In the genomic region with DNA sequence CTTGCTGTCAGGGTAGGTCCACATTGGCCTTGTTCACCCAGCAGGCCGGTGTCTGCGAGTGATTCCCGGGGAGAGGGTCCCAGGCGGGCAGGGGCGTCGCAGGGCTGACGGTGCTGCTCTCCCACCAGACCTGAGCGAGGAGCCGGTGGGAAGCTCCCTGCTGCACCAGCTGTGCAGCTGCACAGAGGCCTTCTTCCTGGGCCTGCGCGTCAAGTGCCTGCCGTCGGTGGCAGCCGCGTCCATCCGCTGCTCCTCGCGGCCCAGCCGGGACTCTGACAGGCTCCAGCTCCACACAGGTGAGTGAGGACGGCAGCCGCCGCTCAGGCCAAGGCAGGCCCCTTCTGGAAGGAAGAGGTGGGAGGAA, we compare ENCODE assay signal across 15 cellular contexts. TPM values are rescaled to one million over a fixed set of nuclear protein-coding genes. Genes with fewer than 3 reads are reported as not detected.
DNase-seq lines count a peak whose midpoint lies in the region; ATAC-seq and TF ChIP-seq lines count a peak whose summit lies in the region.
"Had no signal": no experiment of that assay in that cellular context is flagged by ENCODE, and none has a peak within 500 bp of the region (broad histone marks: within the 10 kb centered on the region; RNA-seq: fewer than 3 reads in every experiment).

No MANE protein-coding gene starts in this region.

- H3K9me2 ChIP-seq in GM23338 (ENCODE audit: insufficient read depth): no peaks in the 10 kb centered on the region

- H3F3A ChIP-seq in GM23338 (replicated peaks; ENCODE audit: low read depth): no peaks in the 10 kb centered on the region

- no peaks in the 10 kb centered on the region; the same call in 1 of the 2 replicates for H4K20me1 ChIP-seq in GM23338 (replicated peaks; ENCODE audit: insufficient read depth)

- H3K27ac Mint-ChIP-seq in CD4-positive, CD25-positive, alpha-beta regulatory T cell: no peak overlapping the region
- no peak overlapping the region for H3K27ac Mint-ChIP-seq in GM23338

- no peaks in the 10 kb centered on the region for H3K9me3 ChIP-seq in CD4-positive, CD25-positive, alpha-beta regulatory T cell (ENCODE audit: control insufficient read depth in 2 of 2, low read length in 2 of 2)
- H3K9me3 ChIP-seq: BE2C had no signal

- no peak overlapping the region for H3K4me3 ChIP-seq in CD4-positive, CD25-positive, alpha-beta regulatory T cell (ENCODE audit: low read depth, low read length)
- H3K4me3 ChIP-seq in GM23338 (no peak overlapping the region), coronary artery (no peak overlapping the region)

- TF ChIP-seq CTCF in GM23338 (conservative IDR thresholded peaks at IDR 0.05; ENCODE audit: low read depth in 2 of 2) (no peak), coronary artery (IDR thresholded peaks at IDR 0.05) (no peak)

- ATAC-seq in CD4-positive, CD25-positive, alpha-beta regulatory T cell (ENCODE audit: low read depth in 2 of 2): no peak
- ATAC-seq in GM23338 (peak; percentile 14; the same call in 2 of the 3 replicates), HG03159 (IDR thresholded peaks at IDR 0.05; ENCODE audit: unreplicated experiment) (no peak), sciatic nerve (no peak)

- no peak for DNase-seq in CD4-positive, CD25-positive, alpha-beta regulatory T cell
- no peak for DNase-seq in GM23338 (ENCODE audit: low spot score)
- no peak for DNase-seq in coronary artery (ENCODE audit: low spot score)
- peak in 1 of 49 donors; percentile 34 for DNase-seq in substantia nigra (lab: John Stamatoyannopoulos, UW)
- DNase-seq in NCI-H526 treated with DMSO at 0.1 percent for 48 hours (lab: John Stamatoyannopoulos, UW): no peak
- DNase-seq in sciatic nerve (ENCODE audit: low spot score): no peak
- DNase-seq: BE2C, H9, NCI-H1048, NCI-H146, NCI-H2081 treated with DMSO at 0.1 percent for 48 hours, NCI-H226, NCI-H748 treated with DMSO at 0.1 percent for 48 hours had no signal

- no peak overlapping the region for H3K4me2 ChIP-seq in GM23338

- H3K4me3 Mint-ChIP-seq in CD4-positive, CD25-positive, alpha-beta regulatory T cell: peak overlapping the region in 3 of 4 donors; percentile 5 to 30 (median 20)
- H3K4me3 Mint-ChIP-seq in GM23338: no peak overlapping the region
- H3K4me3 Mint-ChIP-seq: H9 had no signal

- H3K36me3 ChIP-seq in CD4-positive, CD25-positive, alpha-beta regulatory T cell (ENCODE audit: control insufficient read depth, insufficient read depth, low read length): no peaks in the 10 kb centered on the region
- H3K36me3 ChIP-seq in GM23338 (ENCODE audit: insufficient read depth): no peaks in the 10 kb centered on the region
- H3K36me3 ChIP-seq: BE2C had no signal

- no peaks in the 10 kb centered on the region for H3K27me3 ChIP-seq in CD4-positive, CD25-positive, alpha-beta regulatory T cell (ENCODE audit: control insufficient read depth, insufficient read depth, low read length)
- H3K27me3 ChIP-seq in GM23338 (ENCODE audit: insufficient read depth): no peaks in the 10 kb centered on the region
- H3K27me3 ChIP-seq: BE2C had no signal

- no peaks in the 10 kb centered on the region for H3K9me3 Mint-ChIP-seq in CD4-positive, CD25-positive, alpha-beta regulatory T cell
- H3K9me3 Mint-ChIP-seq in GM23338: 0 out of 3 replicates have a peak, but pooled peaks cover 2% of the 10 kb centered on the region
- H3K9me3 Mint-ChIP-seq: H9 had no signal

- H2AFZ ChIP-seq in GM23338: no peak overlapping the region

- H3K79me2 ChIP-seq in GM23338 (replicated peaks; ENCODE audit: insufficient read depth): no peaks in the 10 kb centered on the region

- no peaks in the 10 kb centered on the region for H3K27me3 Mint-ChIP-seq in CD4-positive, CD25-positive, alpha-beta regulatory T cell
- peaks cover 13% of the 10 kb centered on the region for H3K27me3 Mint-ChIP-seq in GM23338 (ENCODE audit: insufficient read depth, low read depth, poor library complexity)

- H3K4me1 Mint-ChIP-seq in CD4-positive, CD25-positive, alpha-beta regulatory T cell: peaks cover 4 to 34% (median 17%) of the 10 kb centered on the region in 4 donors
- H3K4me1 Mint-ChIP-seq in GM23338: peaks cover 11% of the 10 kb centered on the region

- intact Hi-C loops in sciatic nerve (cut with DNase I): no loop called here

- no peak overlapping the region for H3K27ac ChIP-seq in CD4-positive, CD25-positive, alpha-beta regulatory T cell (ENCODE audit: insufficient read depth, low read length, poor library complexity, severe bottlenecking)
- H3K27ac ChIP-seq in GM23338 (ENCODE audit: low read depth) (no peak overlapping the region), coronary artery (peak overlapping the region; percentile 13 to 81), substantia nigra (ENCODE audit: low read depth, low read length, poor library complexity, severe bottlenecking) (peak overlapping the region; percentile 93)

- H3K4me1 ChIP-seq in CD4-positive, CD25-positive, alpha-beta regulatory T cell (ENCODE audit: control insufficient read depth, insufficient read depth, low read length, poor library complexity, severe bottlenecking): peaks cover 22% of the 10 kb centered on the region
- no peaks in the 10 kb centered on the region for H3K4me1 ChIP-seq in GM23338 (ENCODE audit: insufficient read depth)
- H3K4me1 ChIP-seq: BE2C had no signal

- no peaks in the 10 kb centered on the region for H3K36me3 Mint-ChIP-seq in CD4-positive, CD25-positive, alpha-beta regulatory T cell
- no peaks in the 10 kb centered on the region for H3K36me3 Mint-ChIP-seq in GM23338 (ENCODE audit: low read depth)

TF ChIP-seq in GM23338, 12 proteins besides CTCF, POLR2A, EP300 and RAD21 (continues in another document):
- no peak for TF ChIP-seq JUNB (IDR thresholded peaks at IDR 0.05; ENCODE audit: unreplicated experiment)
- TF ChIP-seq EZH2 (IDR thresholded peaks at IDR 0.05; ENCODE audit: low read depth, unreplicated experiment): no peak
- no peak for TF ChIP-seq STAT1 (IDR thresholded peaks at IDR 0.05; ENCODE audit: unreplicated experiment)
- TF ChIP-seq, protein P1, sequence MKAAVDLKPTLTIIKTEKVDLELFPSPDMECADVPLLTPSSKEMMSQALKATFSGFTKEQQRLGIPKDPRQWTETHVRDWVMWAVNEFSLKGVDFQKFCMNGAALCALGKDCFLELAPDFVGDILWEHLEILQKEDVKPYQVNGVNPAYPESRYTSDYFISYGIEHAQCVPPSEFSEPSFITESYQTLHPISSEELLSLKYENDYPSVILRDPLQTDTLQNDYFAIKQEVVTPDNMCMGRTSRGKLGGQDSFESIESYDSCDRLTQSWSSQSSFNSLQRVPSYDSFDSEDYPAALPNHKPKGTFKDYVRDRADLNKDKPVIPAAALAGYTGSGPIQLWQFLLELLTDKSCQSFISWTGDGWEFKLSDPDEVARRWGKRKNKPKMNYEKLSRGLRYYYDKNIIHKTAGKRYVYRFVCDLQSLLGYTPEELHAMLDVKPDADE (IDR thresholded peaks at IDR 0.05): no peak
- TF ChIP-seq, protein P2, sequence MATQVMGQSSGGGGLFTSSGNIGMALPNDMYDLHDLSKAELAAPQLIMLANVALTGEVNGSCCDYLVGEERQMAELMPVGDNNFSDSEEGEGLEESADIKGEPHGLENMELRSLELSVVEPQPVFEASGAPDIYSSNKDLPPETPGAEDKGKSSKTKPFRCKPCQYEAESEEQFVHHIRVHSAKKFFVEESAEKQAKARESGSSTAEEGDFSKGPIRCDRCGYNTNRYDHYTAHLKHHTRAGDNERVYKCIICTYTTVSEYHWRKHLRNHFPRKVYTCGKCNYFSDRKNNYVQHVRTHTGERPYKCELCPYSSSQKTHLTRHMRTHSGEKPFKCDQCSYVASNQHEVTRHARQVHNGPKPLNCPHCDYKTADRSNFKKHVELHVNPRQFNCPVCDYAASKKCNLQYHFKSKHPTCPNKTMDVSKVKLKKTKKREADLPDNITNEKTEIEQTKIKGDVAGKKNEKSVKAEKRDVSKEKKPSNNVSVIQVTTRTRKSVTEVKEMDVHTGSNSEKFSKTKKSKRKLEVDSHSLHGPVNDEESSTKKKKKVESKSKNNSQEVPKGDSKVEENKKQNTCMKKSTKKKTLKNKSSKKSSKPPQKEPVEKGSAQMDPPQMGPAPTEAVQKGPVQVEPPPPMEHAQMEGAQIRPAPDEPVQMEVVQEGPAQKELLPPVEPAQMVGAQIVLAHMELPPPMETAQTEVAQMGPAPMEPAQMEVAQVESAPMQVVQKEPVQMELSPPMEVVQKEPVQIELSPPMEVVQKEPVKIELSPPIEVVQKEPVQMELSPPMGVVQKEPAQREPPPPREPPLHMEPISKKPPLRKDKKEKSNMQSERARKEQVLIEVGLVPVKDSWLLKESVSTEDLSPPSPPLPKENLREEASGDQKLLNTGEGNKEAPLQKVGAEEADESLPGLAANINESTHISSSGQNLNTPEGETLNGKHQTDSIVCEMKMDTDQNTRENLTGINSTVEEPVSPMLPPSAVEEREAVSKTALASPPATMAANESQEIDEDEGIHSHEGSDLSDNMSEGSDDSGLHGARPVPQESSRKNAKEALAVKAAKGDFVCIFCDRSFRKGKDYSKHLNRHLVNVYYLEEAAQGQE (IDR thresholded peaks at IDR 0.05; ENCODE audit: unreplicated experiment): no peak

RNA-seq across cellular contexts. Expression of a gene that starts 14.6 kb away (rescaled TPM):
- total RNA-seq in CD4-positive, CD25-positive, alpha-beta regulatory T cell: 1.8 TPM
- polyA plus RNA-seq in CD4-positive, CD25-positive, alpha-beta regulatory T cell: 1 to 10 TPM in 1 of 4 donors, under 1 TPM in 3; 0.43 to 1.4 (median 0.63) TPM
- total RNA-seq in GM23338 (2014; rRNA removed; shearing (Covaris generic)): 0.73 and 1.6 TPM in 2 replicates
- 2.0 and 4.5 TPM in 2 replicates for polyA plus RNA-seq in GM23338 (2016; fragmentation: Nextera tagmentation; extraction: Ambion mirVana)
- total RNA-seq in sciatic nerve: 0.31 TPM
- total RNA-seq: HT-29 had no signal

Comparison
In these comparisons a context has a peak if more than half of its experiments do, and no peak if none do; other contexts are left out.
1. H3K27ac ChIP-seq: peak in coronary artery (2 of 2) and substantia nigra (single experiment); none in CD4-positive, CD25-positive, alpha-beta regulatory T cell (single experiment) and GM23338 (single experiment).